In genomic region chr3:151796105-151796705, GRCh38 we compare ENCODE assay signal across 22 cellular contexts. TPM values are rescaled to one million over a fixed set of nuclear protein-coding genes. Genes with fewer than 3 reads are reported as not detected.
"Had no signal": no experiment of that assay in that cellular context is flagged by ENCODE, and none has a peak within 500 bp of the region (broad histone marks: within the 10 kb centered on the region; RNA-seq: fewer than 3 reads in every experiment).

No MANE protein-coding gene starts in this region.

- H3K36me3 ChIP-seq: esophagus muscularis mucosa, tibial nerve had no signal

- H3K27ac ChIP-seq: dorsolateral prefrontal cortex, esophagus muscularis mucosa, tibial nerve had no signal

- H3K27me3 ChIP-seq: dorsolateral prefrontal cortex, esophagus muscularis mucosa, tibial nerve had no signal

- H3K4me3 ChIP-seq: dorsolateral prefrontal cortex, esophagus muscularis mucosa, tibial nerve had no signal

- H3K9me3 ChIP-seq: esophagus muscularis mucosa, tibial nerve had no signal

- H3K4me1 ChIP-seq: esophagus muscularis mucosa had no signal

- H3K9me3 Mint-ChIP-seq: activated CD4-positive, alpha-beta memory T cell treated with anti-CD3 and anti-CD28 coated beads, Interleukin-2, amount 10 ng/mL, durations not matched to agents 7 days and 5 days; activated CD4-positive, alpha-beta T cell treated with anti-CD3 and anti-CD28 coated beads, Interleukin-2, amount 10 ng/mL, durations not matched to agents 24 days and 14 days; activated naive CD4-positive, alpha-beta T cell treated with anti-CD3 and anti-CD28 coated beads for 36 hours; activated naive CD8-positive, alpha-beta T cell treated with anti-CD3 and anti-CD28 coated beads, Interleukin-2, amount 10 ng/mL, durations not matched to agents 7 days and 5 days; activated T-cell treated with anti-CD3 and anti-CD28 coated beads, Interleukin-2, amount 50 U/mL, for 72 hours; effector memory CD8-positive, alpha-beta T cell; natural killer cell treated with Interleukin-12 subunit alpha and Interleukin-12 subunit beta and Interleukin-15 and Interleukin-18, amount 100 ng/mL, for 72 hours; stimulated activated naive CD8-positive, alpha-beta T cell treated with anti-CD3 and anti-CD28 coated beads, Interleukin-15, amount 100 ng/mL, for 72 hours had no signal

- H3K27ac Mint-ChIP-seq: activated CD4-positive, alpha-beta memory T cell treated with anti-CD3 and anti-CD28 coated beads, Interleukin-2, amount 10 ng/mL, durations not matched to agents 7 days and 5 days; activated CD4-positive, alpha-beta T cell treated with anti-CD3 and anti-CD28 coated beads, Interleukin-2, amount 10 ng/mL, durations not matched to agents 24 days and 14 days; activated naive CD4-positive, alpha-beta T cell treated with anti-CD3 and anti-CD28 coated beads for 36 hours; activated naive CD8-positive, alpha-beta T cell treated with anti-CD3 and anti-CD28 coated beads, Interleukin-2, amount 10 ng/mL, durations not matched to agents 7 days and 5 days; activated T-cell treated with anti-CD3 and anti-CD28 coated beads, Interleukin-2, amount 50 U/mL, for 72 hours; effector memory CD8-positive, alpha-beta T cell; natural killer cell treated with Interleukin-12 subunit alpha and Interleukin-12 subunit beta and Interleukin-15 and Interleukin-18, amount 100 ng/mL, for 72 hours; progenitor cell of endocrine pancreas; stimulated activated naive CD8-positive, alpha-beta T cell treated with anti-CD3 and anti-CD28 coated beads, Interleukin-15, amount 100 ng/mL, for 72 hours had no signal

- H3K4me1 Mint-ChIP-seq: activated CD4-positive, alpha-beta memory T cell treated with anti-CD3 and anti-CD28 coated beads, Interleukin-2, amount 10 ng/mL, durations not matched to agents 7 days and 5 days; activated CD4-positive, alpha-beta T cell treated with anti-CD3 and anti-CD28 coated beads, Interleukin-2, amount 10 ng/mL, durations not matched to agents 24 days and 14 days; activated naive CD8-positive, alpha-beta T cell treated with anti-CD3 and anti-CD28 coated beads, Interleukin-2, amount 10 ng/mL, durations not matched to agents 7 days and 5 days; stimulated activated naive CD8-positive, alpha-beta T cell treated with anti-CD3 and anti-CD28 coated beads, Interleukin-15, amount 100 ng/mL, for 72 hours had no signal

- DNase-seq: activated CD4-positive, alpha-beta memory T cell treated with anti-CD3 and anti-CD28 coated beads, Interleukin-2, amount 10 ng/mL, durations not matched to agents 7 days and 5 days; activated CD4-positive, alpha-beta T cell treated with anti-CD3 and anti-CD28 coated beads, Interleukin-2, amount 10 ng/mL, durations not matched to agents 24 days and 14 days; activated effector memory CD4-positive, alpha-beta T cell treated with Interleukin-2 at 50 U/mL for 16 hours; activated naive CD4-positive, alpha-beta T cell treated with anti-CD3 and anti-CD28 coated beads for 36 hours; activated naive CD8-positive, alpha-beta T cell treated with anti-CD3 and anti-CD28 coated beads, Interleukin-2, amount 10 ng/mL, durations not matched to agents 7 days and 5 days; activated T-cell treated with anti-CD3 and anti-CD28 coated beads, Interleukin-2, amount 50 U/mL, for 72 hours; amygdala; caudate nucleus; dorsolateral prefrontal cortex; effector memory CD8-positive, alpha-beta T cell; glutamatergic neuron; hippocampal formation; left cardiac atrium; stimulated activated CD4-positive, alpha-beta T cell treated with anti-CD3 and anti-CD28 coated beads, Interleukin-1b, Interleukin-23, amount 100 ng/mL, for 48 hours; stimulated activated naive CD8-positive, alpha-beta T cell treated with anti-CD3 and anti-CD28 coated beads, Interleukin-15, amount 100 ng/mL, for 72 hours; T-helper 2 cell had no signal

- ATAC-seq: activated T-cell treated with anti-CD3 and anti-CD28 coated beads, Interleukin-2, amount 50 U/mL, for 72 hours; effector memory CD8-positive, alpha-beta T cell; left cardiac atrium; natural killer cell treated with Interleukin-12 subunit alpha and Interleukin-12 subunit beta and Interleukin-15 and Interleukin-18, amount 100 ng/mL, for 72 hours; stimulated activated naive CD8-positive, alpha-beta T cell treated with anti-CD3 and anti-CD28 coated beads, Interleukin-15, amount 100 ng/mL, for 72 hours had no signal

- H3K4me3 Mint-ChIP-seq: activated CD4-positive, alpha-beta memory T cell treated with anti-CD3 and anti-CD28 coated beads, Interleukin-2, amount 10 ng/mL, durations not matched to agents 7 days and 5 days; activated CD4-positive, alpha-beta T cell treated with anti-CD3 and anti-CD28 coated beads, Interleukin-2, amount 10 ng/mL, durations not matched to agents 24 days and 14 days; activated naive CD4-positive, alpha-beta T cell treated with anti-CD3 and anti-CD28 coated beads for 36 hours; activated naive CD8-positive, alpha-beta T cell treated with anti-CD3 and anti-CD28 coated beads, Interleukin-2, amount 10 ng/mL, durations not matched to agents 7 days and 5 days; activated T-cell treated with anti-CD3 and anti-CD28 coated beads, Interleukin-2, amount 50 U/mL, for 72 hours; effector memory CD8-positive, alpha-beta T cell; natural killer cell treated with Interleukin-12 subunit alpha and Interleukin-12 subunit beta and Interleukin-15 and Interleukin-18, amount 100 ng/mL, for 72 hours; stimulated activated naive CD8-positive, alpha-beta T cell treated with anti-CD3 and anti-CD28 coated beads, Interleukin-15, amount 100 ng/mL, for 72 hours had no signal

- H3K36me3 Mint-ChIP-seq: activated naive CD8-positive, alpha-beta T cell treated with anti-CD3 and anti-CD28 coated beads, Interleukin-2, amount 10 ng/mL, durations not matched to agents 7 days and 5 days; natural killer cell treated with Interleukin-12 subunit alpha and Interleukin-12 subunit beta and Interleukin-15 and Interleukin-18, amount 100 ng/mL, for 72 hours had no signal

RNA-seq across cellular contexts. Expression of gene AADAC, which starts 17.7 kb away (rescaled TPM):
- total RNA-seq: activated CD4-positive, alpha-beta memory T cell treated with anti-CD3 and anti-CD28 coated beads, Interleukin-2, amount 10 ng/mL, durations not matched to agents 7 days and 5 days; activated CD4-positive, alpha-beta T cell treated with anti-CD3 and anti-CD28 coated beads, Interleukin-2, amount 10 ng/mL, durations not matched to agents 24 days and 14 days; activated naive CD4-positive, alpha-beta T cell treated with anti-CD3 and anti-CD28 coated beads for 36 hours; activated naive CD8-positive, alpha-beta T cell treated with anti-CD3 and anti-CD28 coated beads, Interleukin-2, amount 10 ng/mL, durations not matched to agents 7 days and 5 days; activated T-cell treated with anti-CD3 and anti-CD28 coated beads, Interleukin-2, amount 50 U/mL, for 72 hours; dorsolateral prefrontal cortex; esophagus muscularis mucosa; frontal cortex; natural killer cell treated with Interleukin-12 subunit alpha and Interleukin-12 subunit beta and Interleukin-15 and Interleukin-18, amount 100 ng/mL, for 72 hours; osteocyte; progenitor cell of endocrine pancreas; tibial nerve had no signal
